Comparison of ENCODE assay signal across 37 cellular contexts in genomic region chr10:122381680-122382079, GRCh38.
"Had no signal": no experiment of that assay in that cellular context is flagged by ENCODE, and none has a peak within 500 bp of the region (broad histone marks: within the 10 kb centered on the region; RNA-seq: fewer than 3 reads in every experiment).

No MANE protein-coding gene starts in this region.

- H3K4me3 Mint-ChIP-seq: activated CD4-positive, alpha-beta T cell treated with anti-CD3 and anti-CD28 coated beads, Interleukin-2, amount 10 ng/mL, durations not matched to agents 24 days and 14 days; activated CD8-positive, alpha-beta T cell treated with anti-CD3 and anti-CD28 coated beads for 36 hours; activated naive CD4-positive, alpha-beta T cell treated with anti-CD3 and anti-CD28 coated beads, Interleukin-2, amount 50 U/mL, for 24 hours; activated T-cell treated with anti-CD3 and anti-CD28 coated beads, Interleukin-2, amount 50 U/mL, for 72 hours; activated T-helper 17 cell treated with anti-CD3 and anti-CD28 coated beads, Interleukin-2, amount 50 U/mL, for 72 hours had no signal

- H3K27ac ChIP-seq: KMS-11, RWPE1, WERI-Rb-1 had no signal

- ATAC-seq: activated T-cell treated with anti-CD3 and anti-CD28 coated beads, Interleukin-2, amount 50 U/mL, for 72 hours; PC-3; Right ventricle myocardium inferior; SK-N-SH treated with all-trans-retinoic acid at 6 μM for 48 hours had no signal

- H3K9me3 Mint-ChIP-seq: activated naive CD4-positive, alpha-beta T cell treated with anti-CD3 and anti-CD28 coated beads, Interleukin-2, amount 50 U/mL, for 24 hours; activated T-helper 17 cell treated with anti-CD3 and anti-CD28 coated beads, Interleukin-2, amount 50 U/mL, for 72 hours had no signal

- H3K27me3 Mint-ChIP-seq: activated CD8-positive, alpha-beta T cell treated with anti-CD3 and anti-CD28 coated beads for 36 hours; activated naive CD4-positive, alpha-beta T cell treated with anti-CD3 and anti-CD28 coated beads, Interleukin-2, amount 50 U/mL, for 24 hours; activated T-helper 17 cell treated with anti-CD3 and anti-CD28 coated beads, Interleukin-2, amount 50 U/mL, for 72 hours; brain had no signal

- DNase-seq: activated CD4-positive, alpha-beta T cell treated with anti-CD3 and anti-CD28 coated beads for 1 hour; activated CD4-positive, alpha-beta T cell treated with anti-CD3 and anti-CD28 coated beads, Interleukin-2, amount 10 ng/mL, durations not matched to agents 24 days and 14 days; activated CD4-positive, alpha-beta T cell treated with anti-CD3 and anti-CD28 coated beads, Interleukin-2, amount 50 U/mL, for 4 hours; activated CD4-positive, CD25-positive, alpha-beta regulatory T cell; activated CD8-positive, alpha-beta T cell treated with anti-CD3 and anti-CD28 coated beads for 36 hours; activated effector memory CD4-positive, alpha-beta T cell treated with anti-CD3 and anti-CD28 coated beads, Interleukin-2, amount 50 U/mL, for 16 hours; activated naive CD4-positive, alpha-beta T cell; activated T-cell treated with anti-CD3 and anti-CD28 coated beads, Interleukin-2, amount 50 U/mL, for 1 hour; activated T-cell treated with anti-CD3 and anti-CD28 coated beads, Interleukin-2, amount 50 U/mL, for 72 hours; anterior cingulate cortex; caudate nucleus; cerebellar nuclear complex; NCI-H1092 treated with DMSO at 0.1 percent for 48 hours; NCI-H1417; NCI-H146; NCI-H187; NCI-H2029 treated with DMSO at 0.1 percent for 48 hours; NCI-H2107; NCI-H2171; NCI-H510A; NCI-H526; NCI-H748 treated with DMSO at 0.1 percent for 48 hours; NK-92 treated with Interleukin-12 subunit alpha and Interleukin-12 subunit beta, amount 100 ng/mL, for 24 hours; PC-3; SIG-M5; SW 1271; T-helper 1 cell; T-helper 2 cell; T-helper 9 cell; WERI-Rb-1 had no signal

- H3K36me3 ChIP-seq: WERI-Rb-1 had no signal

- H3K27ac Mint-ChIP-seq: activated CD4-positive, alpha-beta T cell treated with anti-CD3 and anti-CD28 coated beads, Interleukin-2, amount 10 ng/mL, durations not matched to agents 24 days and 14 days; activated CD8-positive, alpha-beta T cell treated with anti-CD3 and anti-CD28 coated beads for 36 hours; activated naive CD4-positive, alpha-beta T cell treated with anti-CD3 and anti-CD28 coated beads, Interleukin-2, amount 50 U/mL, for 24 hours; activated T-cell treated with anti-CD3 and anti-CD28 coated beads, Interleukin-2, amount 50 U/mL, for 72 hours; activated T-helper 17 cell treated with anti-CD3 and anti-CD28 coated beads, Interleukin-2, amount 50 U/mL, for 72 hours; brain had no signal
